9 cellular contexts compared by ENCODE assay signal in genomic region chr2:33441235-33441810, GRCh38. TPM values are rescaled to one million over a fixed set of nuclear protein-coding genes. Genes with fewer than 3 reads are reported as not detected.
DNase-seq lines count a peak whose midpoint lies in the region; ATAC-seq lines count a peak whose summit lies in the region.
"Had no signal": no experiment of that assay in that cellular context is flagged by ENCODE, and none has a peak within 500 bp of the region (broad histone marks: within the 10 kb centered on the region; RNA-seq: fewer than 3 reads in every experiment).

No MANE protein-coding gene starts in this region.

- DNase-seq in NCI-H82 (lab: John Stamatoyannopoulos, UW) (peak; percentile 61), NCI-H82 treated with DMSO at 0.1 percent for 48 hours (lab: John Stamatoyannopoulos, UW; ENCODE audit: unreplicated experiment) (no peak), LHCN-M2 (ENCODE audit: low read depth) (peak; percentile 74), SW480 (ENCODE audit: low spot score) (peak; percentile 54), naive B cell (peak; percentile 2)

- H3K27me3 Mint-ChIP-seq in naive B cell = peaks cover 0 to 2% (median 0%) of the 10 kb centered on the region in 3 donors

- H3K36me3 Mint-ChIP-seq in naive B cell = no peaks in the 10 kb centered on the region

- ATAC-seq in GM21515 (IDR thresholded peaks at IDR 0.05; ENCODE audit: unreplicated experiment) = peak; percentile 73
- peak; percentile 60 for ATAC-seq in esophagus mucosa
- ATAC-seq in naive B cell (ENCODE audit: low read depth in 2 of 2) = peak; percentile 34 to 56
- ATAC-seq in GM19455 (IDR thresholded peaks at IDR 0.05; ENCODE audit: unreplicated experiment) = no peak

- H3K4me3 Mint-ChIP-seq in naive B cell = no peak overlapping the region
- H3K4me3 Mint-ChIP-seq: central memory CD8-positive, alpha-beta T cell had no signal

- H3K27ac Mint-ChIP-seq in naive B cell = peak overlapping the region in 1 of 6 donors; percentile 57

- no peaks in the 10 kb centered on the region for H3K9me3 Mint-ChIP-seq in naive B cell
- H3K9me3 Mint-ChIP-seq: central memory CD8-positive, alpha-beta T cell had no signal

- peaks cover 0 to 6% (median 4%) of the 10 kb centered on the region in 3 donors for H3K4me1 Mint-ChIP-seq in naive B cell
- H3K4me1 Mint-ChIP-seq: central memory CD8-positive, alpha-beta T cell had no signal

RNA-seq across cellular contexts. Expression of gene RASGRP3, which starts 35.1 kb away (rescaled TPM):
- total RNA-seq in LHCN-M2 (2014; rRNA removed) = 6.1 and 9.4 TPM in 2 replicates
- 2.7 TPM for polyA plus RNA-seq in LHCN-M2 (2012)
- total RNA-seq in esophagus mucosa = 4.3 TPM
- 100 to 1,000 TPM in 3 of 6 donors, 10 to 100 TPM in 3; 44.7 to 118 (median 92.3) TPM for polyA plus RNA-seq in naive B cell (ENCODE audit: low read depth in 6 of 6)
